In the genomic region with DNA sequence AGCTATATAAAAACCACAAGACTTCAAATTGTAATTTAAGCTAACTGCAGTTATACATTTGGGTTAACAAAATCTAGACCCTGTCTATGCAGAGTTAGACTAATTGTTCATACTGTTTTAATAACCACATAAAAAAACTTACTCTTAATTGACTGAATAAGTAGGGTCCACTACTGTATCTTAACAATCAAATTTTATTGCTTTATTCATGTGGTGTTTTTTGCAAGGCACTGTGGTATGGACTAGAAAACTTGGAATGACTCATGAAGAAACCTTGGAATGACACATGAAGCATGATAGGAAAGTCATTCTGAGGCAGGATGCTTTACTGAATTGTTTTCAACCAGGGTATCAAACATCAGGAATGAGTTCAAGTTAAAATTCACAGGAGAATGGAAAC, we compare ENCODE assay signal across 10 cellular contexts. TPM values are rescaled to one million over a fixed set of nuclear protein-coding genes. Genes with fewer than 3 reads are reported as not detected.
DNase-seq lines count a peak whose midpoint lies in the region; FAIRE-seq and TF ChIP-seq lines count a peak whose summit lies in the region.
"Had no signal": no experiment of that assay in that cellular context is flagged by ENCODE, and none has a peak within 500 bp of the region (broad histone marks: within the 10 kb centered on the region; RNA-seq: fewer than 3 reads in every experiment).

No MANE protein-coding gene starts in this region.

- intact Hi-C loops in PC-9 (cut with micrococcal nuclease; ENCODE audit: unreplicated experiment) = no loop called here
- intact Hi-C loops in dorsolateral prefrontal cortex (cut with DNase I) = loop anchor here in 1 of 2 donors (1.0 to 10.0 kb wide), 2 partner anchors 59 to 161 kb away; a partner anchor contains a TSS
- intact Hi-C loops in kidney (cut with DNase I) = no loop called here

- no peaks in the 10 kb centered on the region for H3K27me3 Mint-ChIP-seq in progenitor cell of endocrine pancreas
- H3K27me3 Mint-ChIP-seq: naive B cell had no signal

- H3K36me3 ChIP-seq in PC-9 (ENCODE audit: low read depth) (peaks cover 20% of the 10 kb centered on the region), kidney (ENCODE audit: control insufficient read depth in 1 of 2, insufficient read depth in 2 of 2, low read length in 2 of 2) (peaks cover 5 to 11% of the 10 kb centered on the region in 2 donors)

- no peaks in the 10 kb centered on the region for H3K9me2 ChIP-seq in PC-9 (ENCODE audit: insufficient read depth)

- H3K27ac ChIP-seq in PC-9 = 0 out of 2 replicates have a peak overlapping the region, but pooled peaks have one; percentile 93
- peak overlapping the region in 26 of 59 donors; percentile 2 to 99 (median 97) for H3K27ac ChIP-seq in dorsolateral prefrontal cortex
- H3K27ac ChIP-seq in kidney (ENCODE audit: low read depth in 2 of 2, low read length in 2 of 2) = peak overlapping the region in 1 of 2 donors; percentile 2

- peak overlapping the region; percentile 90 for H3K4me3 Mint-ChIP-seq in progenitor cell of endocrine pancreas (ENCODE audit: low read depth)

- H3K27me3 ChIP-seq in PC-9 (ENCODE audit: insufficient read depth, low read depth) = no peaks in the 10 kb centered on the region
- no peaks in the 10 kb centered on the region for H3K27me3 ChIP-seq in dorsolateral prefrontal cortex
- H3K27me3 ChIP-seq: upper lobe of left lung had no signal

- FAIRE-seq in kidney (lab: Jason Lieb, UNC) = no peak

- H2AFZ ChIP-seq in PC-9 = no peak overlapping the region

- peaks cover 35% of the 10 kb centered on the region for H3F3A ChIP-seq in PC-9 (ENCODE audit: insufficient read depth, low read depth)

- POLR2A ChIA-PET in PC-9 (lab: Charles Lee; ENCODE audit: unreplicated experiment) = interaction anchor here (0.6 kb wide), 1 partner anchor 138 kb away, joined by 3 read pairs; no protein-coding TSS in a partner anchor

- peak; percentile 91 for DNase-seq in ELR (ENCODE audit: low read depth)
- DNase-seq in PC-9 = peak in 1 of 2 experiments; percentile 37
- DNase-seq in dorsolateral prefrontal cortex = no peak
- DNase-seq in progenitor cell of endocrine pancreas (ENCODE audit: low spot score, unreplicated experiment) = no peak
- DNase-seq in COLO668 (lab: John Stamatoyannopoulos, UW; ENCODE audit: unreplicated experiment) = no peak
- no peak for DNase-seq in NCI-H526 (lab: John Stamatoyannopoulos, UW)
- DNase-seq in NCI-H1694 treated with DMSO at 0.1 percent for 48 hours (lab: John Stamatoyannopoulos, UW) = no peak
- no peak for DNase-seq in kidney
- DNase-seq: naive B cell, upper lobe of left lung had no signal

- H3K9ac ChIP-seq in kidney (ENCODE audit: low read length in 2 of 2) = peak overlapping the region in 1 of 2 donors; percentile 89

- peaks cover 75% of the 10 kb centered on the region for H3K79me2 ChIP-seq in PC-9 (ENCODE audit: low read depth)

- H3K4me1 ChIP-seq in PC-9 (replicated peaks; ENCODE audit: insufficient read depth) (peaks cover 27% of the 10 kb centered on the region), kidney (ENCODE audit: control insufficient read depth in 1 of 2, insufficient read depth in 1 of 2, low read depth in 1 of 2, low read length in 2 of 2) (peaks cover 4 to 10% of the 10 kb centered on the region in 2 donors)

- CTCF ChIA-PET in PC-9 (lab: Charles Lee) = no interaction called here

- peak overlapping the region; percentile 82; the same call in 1 of the 2 replicates for H3K4me3 ChIP-seq in PC-9
- H3K4me3 ChIP-seq in dorsolateral prefrontal cortex = peak overlapping the region in 57 of 59 donors; percentile 66 to 99 (median 93)
- H3K4me3 ChIP-seq in kidney (ENCODE audit: low read length in 2 of 2) = peak overlapping the region in 1 of 2 donors; percentile 14

- H3K9me3 ChIP-seq in PC-9 (ENCODE audit: insufficient read depth, low read depth) (no peaks in the 10 kb centered on the region), kidney (ENCODE audit: control insufficient read depth in 1 of 2, low read length in 2 of 2) (no peaks in the 10 kb centered on the region)
- H3K9me3 ChIP-seq: upper lobe of left lung had no signal

- H3K4me1 Mint-ChIP-seq in progenitor cell of endocrine pancreas (ENCODE audit: low read depth) = peaks cover 23% of the 10 kb centered on the region

- no peaks in the 10 kb centered on the region for H3K36me3 Mint-ChIP-seq in progenitor cell of endocrine pancreas (ENCODE audit: insufficient read depth)
- H3K36me3 Mint-ChIP-seq: naive B cell had no signal

- no peak for TF ChIP-seq CTCF in PC-9 (conservative IDR thresholded peaks at IDR 0.05)
- TF ChIP-seq CTCF in dorsolateral prefrontal cortex (IDR thresholded peaks at IDR 0.05 in 54 of 56, conservative IDR thresholded peaks at IDR 0.05 in 2 of 56; ENCODE audit: low read depth in 1 of 56, partially characterized antibody in 56 of 56) = no peak
- TF ChIP-seq CTCF in progenitor cell of endocrine pancreas (IDR thresholded peaks at IDR 0.05; ENCODE audit: unreplicated experiment) = no peak
- no peak for TF ChIP-seq CTCF in kidney (IDR thresholded peaks at IDR 0.05; ENCODE audit: borderline replicate concordance, extremely low read depth, insufficient read depth)

- H3K27ac Mint-ChIP-seq in progenitor cell of endocrine pancreas = peak overlapping the region; percentile 14

- no TSS peak for BruUV-seq in PC-9 (replicated peaks; lab: Mats Ljungman, UMichigan)

- H4K20me1 ChIP-seq in PC-9 (ENCODE audit: insufficient read depth) = peaks cover 13% of the 10 kb centered on the region; the same call in 1 of the 2 replicates

- H3K9me3 Mint-ChIP-seq in progenitor cell of endocrine pancreas (ENCODE audit: low read depth) = no peaks in the 10 kb centered on the region
- H3K9me3 Mint-ChIP-seq: naive B cell had no signal

- H3K4me2 ChIP-seq in PC-9 = peak overlapping the region; percentile 87

RNA-seq across cellular contexts. Expression of a gene that starts 2.3 kb away (rescaled TPM):
- total RNA-seq in PC-9 (2021) (106 and 113 TPM in 2 replicates), dorsolateral prefrontal cortex (100 to 1,000 TPM in 3 of 120 experiments, 10 to 100 TPM in 117; 44.6 to 110 (median 64.5) TPM), progenitor cell of endocrine pancreas (94.9 and 97.7 TPM in 2 replicates), kidney (90.3 TPM)
- polyA plus RNA-seq in kidney (ENCODE audit: insufficient read depth, low read depth, low replicate concordance) = 84.0 TPM

RNA-seq across cellular contexts. Expression of a gene that starts 2.5 kb away (rescaled TPM):
- total RNA-seq in PC-9 (2021) (96.4 and 102 TPM in 2 replicates), dorsolateral prefrontal cortex (10 to 100 TPM; 32.6 to 75.9 (median 53.3) TPM), progenitor cell of endocrine pancreas (66.4 and 67.4 TPM in 2 replicates), kidney (70.5 TPM)
- 48.2 TPM for polyA plus RNA-seq in kidney (ENCODE audit: insufficient read depth, low read depth, low replicate concordance)

RNA-seq across cellular contexts. Expression of a gene that starts 59.1 kb away (rescaled TPM):
- total RNA-seq in PC-9 (2021) = 59.5 and 84.1 TPM in 2 replicates
- total RNA-seq in dorsolateral prefrontal cortex = 100 to 1,000 TPM in 85 of 120 experiments, 10 to 100 TPM in 35; 78.5 to 150 (median 109) TPM
- total RNA-seq in progenitor cell of endocrine pancreas = 68.1 and 69.0 TPM in 2 replicates
- 116 TPM for total RNA-seq in kidney
- 120 TPM for polyA plus RNA-seq in kidney (ENCODE audit: insufficient read depth, low read depth, low replicate concordance)
